11 cellular contexts compared by ENCODE assay signal in genomic region chr21:37208741-37209225, GRCh38. TPM values are rescaled to one million over a fixed set of nuclear protein-coding genes. Genes with fewer than 3 reads are reported as not detected.
A peak's percentile ranks its signal among the peaks of the same experiment; 100 is the strongest.
DNase-seq lines count a peak whose midpoint lies in the region; ATAC-seq, FAIRE-seq and TF ChIP-seq lines count a peak whose summit lies in the region.
"Had no signal": no experiment of that assay in that cellular context is flagged by ENCODE, and none has a peak within 500 bp of the region (broad histone marks: within the 10 kb centered on the region; RNA-seq: fewer than 3 reads in every experiment).

No MANE protein-coding gene starts in this region.

- peak overlapping the region in 3 of 4 donors; percentile 44 to 69 (median 62) for H3K27ac ChIP-seq in pancreas
- H3K27ac ChIP-seq in naive thymus-derived CD4-positive, alpha-beta T cell (ENCODE audit: low read depth, low read length): no peak overlapping the region

- POLR2A ChIA-PET in naive thymus-derived CD4-positive, alpha-beta T cell (lab: Charles Lee): no interaction called here

- H3K27me3 ChIP-seq in pancreas: no peaks in the 10 kb centered on the region
- H3K27me3 ChIP-seq in naive thymus-derived CD4-positive, alpha-beta T cell (ENCODE audit: control insufficient read depth in 2 of 2, insufficient read depth in 2 of 2, low read length in 2 of 2): no peaks in the 10 kb centered on the region

- peaks cover 4% of the 10 kb centered on the region for H3K36me3 Mint-ChIP-seq in activated naive CD8-positive, alpha-beta T cell
- peaks cover 0 to 11% (median 7%) of the 10 kb centered on the region in 5 donors for H3K36me3 Mint-ChIP-seq in naive thymus-derived CD4-positive, alpha-beta T cell

- intact Hi-C loops in pancreas (cut with DNase I): no loop called here
- intact Hi-C loops in naive thymus-derived CD4-positive, alpha-beta T cell (cut with micrococcal nuclease): no loop called here

- no peak for FAIRE-seq in pancreas (lab: Jason Lieb, UNC)
- FAIRE-seq: endometrium had no signal

- H3K4me1 ChIP-seq in pancreas: peaks cover 0 to 8% (median 5%) of the 10 kb centered on the region in 3 donors
- H3K4me1 ChIP-seq in naive thymus-derived CD4-positive, alpha-beta T cell (ENCODE audit: control insufficient read depth in 2 of 2, insufficient read depth in 2 of 2, low read length in 2 of 2): no peaks in the 10 kb centered on the region

- peak; percentile 26 for ATAC-seq in GM18858 (IDR thresholded peaks at IDR 0.05; ENCODE audit: unreplicated experiment)
- peak; percentile 41 for ATAC-seq in HG02610 (IDR thresholded peaks at IDR 0.05; ENCODE audit: unreplicated experiment)
- ATAC-seq in pancreas: peak in 3 of 4 donors; percentile 51 to 67 (median 55)
- ATAC-seq in naive thymus-derived CD4-positive, alpha-beta T cell: no peak

- peaks cover 14% of the 10 kb centered on the region for H3K4me1 Mint-ChIP-seq in activated naive CD8-positive, alpha-beta T cell (ENCODE audit: low read depth)
- peaks cover 10 to 19% (median 15%) of the 10 kb centered on the region in 7 donors for H3K4me1 Mint-ChIP-seq in naive thymus-derived CD4-positive, alpha-beta T cell

- H3K27me3 Mint-ChIP-seq in activated naive CD8-positive, alpha-beta T cell: peaks cover 3% of the 10 kb centered on the region
- H3K27me3 Mint-ChIP-seq in naive thymus-derived CD4-positive, alpha-beta T cell: peaks cover 0 to 7% (median 3%) of the 10 kb centered on the region in 5 donors
- H3K27me3 Mint-ChIP-seq: activated T-cell treated with anti-CD3 and anti-CD28 coated beads, Interleukin-2, amount 50 U/mL, for 24 hours had no signal

- no peaks in the 10 kb centered on the region for H3K9me3 Mint-ChIP-seq in activated naive CD8-positive, alpha-beta T cell (ENCODE audit: low read depth)
- peaks cover 0 to 8% (median 0%) of the 10 kb centered on the region in 11 donors for H3K9me3 Mint-ChIP-seq in naive thymus-derived CD4-positive, alpha-beta T cell

- no peak for TF ChIP-seq CTCF in pancreas (IDR thresholded peaks at IDR 0.05)

- WGBS in pancreas, 2 donors: 62 to 68% methylated on average over 11 to 15 of the region's 15 CpGs

- H3K36me3 ChIP-seq in pancreas: no peaks in the 10 kb centered on the region
- H3K36me3 ChIP-seq in naive thymus-derived CD4-positive, alpha-beta T cell (ENCODE audit: control insufficient read depth in 2 of 3, insufficient read depth in 3 of 3, low read length in 3 of 3): no peaks in the 10 kb centered on the region

- peak overlapping the region; percentile 58 for H3K27ac Mint-ChIP-seq in activated naive CD8-positive, alpha-beta T cell
- peak overlapping the region in 2 of 9 donors; percentile 0 to 35 for H3K27ac Mint-ChIP-seq in naive thymus-derived CD4-positive, alpha-beta T cell

- peak in 2 of 6 donors; percentile 25 to 58 for DNase-seq in pancreas
- DNase-seq in naive thymus-derived CD4-positive, alpha-beta T cell: no peak
- DNase-seq in NCI-H1436 (lab: John Stamatoyannopoulos, UW): no peak
- DNase-seq in Kasumi-1 (lab: John Stamatoyannopoulos, UW): no peak
- no peak for DNase-seq in AG20443 (ENCODE audit: low spot score)
- DNase-seq: SHP77 treated with DMSO at 0.1 percent for 48 hours had no signal

- H3K4me3 ChIP-seq in pancreas: no peak overlapping the region
- no peak overlapping the region for H3K4me3 ChIP-seq in naive thymus-derived CD4-positive, alpha-beta T cell (ENCODE audit: low read length)

- no peaks in the 10 kb centered on the region for H3K9me3 ChIP-seq in pancreas
- no peaks in the 10 kb centered on the region for H3K9me3 ChIP-seq in naive thymus-derived CD4-positive, alpha-beta T cell (ENCODE audit: control insufficient read depth in 2 of 3, low read length in 3 of 3)

- H3K4me3 Mint-ChIP-seq in activated naive CD8-positive, alpha-beta T cell: no peak overlapping the region
- H3K4me3 Mint-ChIP-seq in naive thymus-derived CD4-positive, alpha-beta T cell: peak overlapping the region in 3 of 10 donors; percentile 34 to 77 (median 68)

- CTCF ChIA-PET in naive thymus-derived CD4-positive, alpha-beta T cell (lab: Charles Lee): no interaction called here

RNA-seq across cellular contexts. Expression of gene VPS26C, which starts 58.4 kb away (rescaled TPM):
- total RNA-seq in pancreas: 10 to 100 TPM; 15.7 to 29.9 (median 22.4) TPM
- 10 to 100 TPM in 1 of 2 donors, 1 to 10 TPM in 1; 8.5 to 12.2 TPM for polyA plus RNA-seq in pancreas
- 10 to 100 TPM; 46.8 to 83.5 (median 77.7) TPM for total RNA-seq in naive thymus-derived CD4-positive, alpha-beta T cell
- 10 to 100 TPM; 60.1 to 78.5 TPM for polyA plus RNA-seq in naive thymus-derived CD4-positive, alpha-beta T cell
